In genomic region chr1:998051-998821, GRCh38 we compare ENCODE assay signal across 1 cellular context.
TF ChIP-seq lines count a peak whose summit lies in the region.

No MANE protein-coding gene starts in this region.

TF ChIP-seq in neural cell, 6 proteins besides CTCF, POLR2A, EP300 and RAD21 (continued from another document):
- TF ChIP-seq REST (IDR thresholded peaks at IDR 0.05; ENCODE audit: borderline replicate concordance) (no peak), SMC3 (conservative IDR thresholded peaks at IDR 0.05; ENCODE audit: poor library complexity) (no peak)
TF ChIP-seq in neural cell: peak in this region for 0.
